ENCODE assay signal across 1 cellular context in genomic region chr20:47672886-47673670, GRCh38.
TF ChIP-seq lines count a peak whose summit lies in the region.

No MANE protein-coding gene starts in this region.

TF ChIP-seq in H1, 55 proteins besides CTCF, POLR2A, EP300 and RAD21:
- TF ChIP-seq TAF7 (optimal IDR thresholded peaks at IDR 0.05; ENCODE audit: borderline replicate concordance, low read depth, low read length) (no peak), CEBPB (IDR thresholded peaks at IDR 0.05; ENCODE audit: low read depth, low read length) (no peak), CREB1 (IDR thresholded peaks at IDR 0.05) (no peak), MAFK (IDR thresholded peaks at IDR 0.05; ENCODE audit: low read depth, low read length) (no peak), GTF2F1 (IDR thresholded peaks at IDR 0.05; ENCODE audit: borderline replicate concordance, low read depth, low read length) (no peak), RFX5 (IDR thresholded peaks at IDR 0.05; ENCODE audit: borderline replicate concordance, low read depth, low read length) (no peak), KDM1A (IDR thresholded peaks at IDR 0.05; ENCODE audit: borderline replicate concordance, low read length) (no peak), POLR2AphosphoS5 (IDR thresholded peaks at IDR 0.05; ENCODE audit: low read depth, low read length) (no peak), BACH1 (IDR thresholded peaks at IDR 0.05; ENCODE audit: low read length) (no peak), SP4 (IDR thresholded peaks at IDR 0.05; ENCODE audit: low read length) (no peak), USF2 (IDR thresholded peaks at IDR 0.05; ENCODE audit: low read length) (no peak), PHF8 (conservative IDR thresholded peaks at IDR 0.05; ENCODE audit: low read depth, low read length) (no peak), CBX8 (IDR thresholded peaks at IDR 0.05; ENCODE audit: borderline replicate concordance, low read depth, low read length) (no peak), FOSL1 (IDR thresholded peaks at IDR 0.05; ENCODE audit: insufficient read depth, low read depth, low read length) (no peak)
